ENCODE assay signal across 21 cellular contexts in genomic region chr14:94680498-94681288, GRCh38.
"Had no signal": no experiment of that assay in that cellular context is flagged by ENCODE, and none has a peak within 500 bp of the region (broad histone marks: within the 10 kb centered on the region; RNA-seq: fewer than 3 reads in every experiment).

No MANE protein-coding gene starts in this region.

- H3K4me3 ChIP-seq: adrenal gland, ascending aorta, colonic mucosa, gastroesophageal sphincter, lower lobe of right lung, neural progenitor cell, SJCRH30, stomach, thoracic aorta, upper lobe of left lung had no signal

- H3K4me3 Mint-ChIP-seq: activated T-helper 1 cell treated with anti-CD3 and anti-CD28 coated beads, Interleukin-12 subunit alpha, Interleukin-12 subunit beta, Interleukin-2, Interleukin-4 antibody, amounts not matched to agents 30 ng/mL and 10 ng/mL and 1 ng/mL, durations not matched to agents 14 hours and 24 hours and 36 hours; central memory CD8-positive, alpha-beta T cell; endodermal cell; naive thymus-derived CD4-positive, alpha-beta T cell; neural progenitor cell; stimulated activated effector memory CD8-positive, alpha-beta T cell treated with anti-CD3 and anti-CD28 coated beads, Interleukin-12 subunit alpha, Interleukin-12 subunit beta, amount 100 ng/mL, for 72 hours; WTC11 had no signal

- H3K36me3 Mint-ChIP-seq: activated naive CD4-positive, alpha-beta T cell treated with anti-CD3 and anti-CD28 coated beads, Interleukin-2, amount 50 U/mL, for 72 hours; naive thymus-derived CD4-positive, alpha-beta T cell; neural progenitor cell; stimulated activated effector memory CD8-positive, alpha-beta T cell treated with anti-CD3 and anti-CD28 coated beads, Interleukin-12 subunit alpha, Interleukin-12 subunit beta, amount 100 ng/mL, for 72 hours; WTC11 had no signal

- H3K27me3 ChIP-seq: adrenal gland, ascending aorta, colonic mucosa, neural progenitor cell, SJCRH30, upper lobe of left lung had no signal

- H3K36me3 ChIP-seq: adrenal gland, ascending aorta, colonic mucosa, gastroesophageal sphincter, lower lobe of right lung, neural progenitor cell, SJCRH30, stomach, thoracic aorta, upper lobe of left lung had no signal

- H3K9me3 Mint-ChIP-seq: activated naive CD4-positive, alpha-beta T cell treated with anti-CD3 and anti-CD28 coated beads, Interleukin-2, amount 50 U/mL, for 72 hours; activated T-helper 1 cell treated with anti-CD3 and anti-CD28 coated beads, Interleukin-12 subunit alpha, Interleukin-12 subunit beta, Interleukin-2, Interleukin-4 antibody, amounts not matched to agents 30 ng/mL and 10 ng/mL and 1 ng/mL, durations not matched to agents 14 hours and 24 hours and 36 hours; central memory CD8-positive, alpha-beta T cell; endodermal cell; neural progenitor cell; stimulated activated effector memory CD8-positive, alpha-beta T cell treated with anti-CD3 and anti-CD28 coated beads, Interleukin-12 subunit alpha, Interleukin-12 subunit beta, amount 100 ng/mL, for 72 hours; WTC11 had no signal

- H3K4me1 Mint-ChIP-seq: central memory CD8-positive, alpha-beta T cell; naive thymus-derived CD4-positive, alpha-beta T cell; stimulated activated effector memory CD8-positive, alpha-beta T cell treated with anti-CD3 and anti-CD28 coated beads, Interleukin-12 subunit alpha, Interleukin-12 subunit beta, amount 100 ng/mL, for 72 hours had no signal

- H3K27ac Mint-ChIP-seq: activated naive CD4-positive, alpha-beta T cell treated with anti-CD3 and anti-CD28 coated beads, Interleukin-2, amount 50 U/mL, for 72 hours; activated T-helper 1 cell treated with anti-CD3 and anti-CD28 coated beads, Interleukin-12 subunit alpha, Interleukin-12 subunit beta, Interleukin-2, Interleukin-4 antibody, amounts not matched to agents 30 ng/mL and 10 ng/mL and 1 ng/mL, durations not matched to agents 14 hours and 24 hours and 36 hours; naive thymus-derived CD4-positive, alpha-beta T cell; stimulated activated effector memory CD8-positive, alpha-beta T cell treated with anti-CD3 and anti-CD28 coated beads, Interleukin-12 subunit alpha, Interleukin-12 subunit beta, amount 100 ng/mL, for 72 hours; WTC11 had no signal

- ATAC-seq: activated naive CD4-positive, alpha-beta T cell treated with anti-CD3 and anti-CD28 coated beads, Interleukin-2, amount 50 U/mL, for 72 hours; gastroesophageal sphincter; lower lobe of right lung; naive thymus-derived CD4-positive, alpha-beta T cell; stimulated activated effector memory CD8-positive, alpha-beta T cell treated with anti-CD3 and anti-CD28 coated beads, Interleukin-12 subunit alpha, Interleukin-12 subunit beta, amount 100 ng/mL, for 72 hours had no signal

- H3K27ac ChIP-seq: adrenal gland, ascending aorta, colonic mucosa, gastroesophageal sphincter, lower lobe of right lung, neural progenitor cell, SJCRH30, stomach, thoracic aorta, upper lobe of left lung had no signal

- DNase-seq: activated CD4-positive, alpha-beta T cell treated with anti-CD3 and anti-CD28 coated beads, Interleukin-2, amount 50 U/mL, for 4 hours; activated T-cell treated with anti-CD3 and anti-CD28 coated beads for 4 hours; lower lobe of right lung; naive thymus-derived CD4-positive, alpha-beta T cell; stimulated activated CD4-positive, alpha-beta T cell treated with anti-CD3 and anti-CD28 coated beads, Interleukin-12 subunit alpha, Interleukin-12 subunit beta, amount 100 ng/mL, for 4 hours; T1000 had no signal
